21 cellular contexts compared by ENCODE assay signal in the genomic region with DNA sequence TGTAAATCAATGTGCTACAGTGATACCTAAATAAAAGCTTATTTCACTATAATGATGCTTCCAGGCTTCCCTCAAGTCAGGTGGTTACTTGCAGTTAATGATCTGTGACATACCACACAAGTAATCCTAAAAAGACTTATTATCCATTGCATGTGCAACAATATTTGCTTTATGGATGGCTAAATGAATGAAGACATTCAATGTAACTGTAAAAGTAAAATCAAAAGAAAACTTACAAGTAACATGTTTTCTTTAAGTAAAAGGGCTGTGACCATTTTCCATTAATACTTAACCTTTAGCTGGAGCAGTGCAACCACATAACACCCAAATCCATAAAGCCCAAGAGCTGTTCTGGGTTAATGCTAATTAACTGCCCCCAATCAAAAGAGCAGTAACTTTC.
"Had no signal": no experiment of that assay in that cellular context is flagged by ENCODE, and none has a peak within 500 bp of the region (broad histone marks: within the 10 kb centered on the region; RNA-seq: fewer than 3 reads in every experiment).

No MANE protein-coding gene starts in this region.

- H3K4me1 Mint-ChIP-seq: activated B cell treated with CpG ODN at 0.5 μM for 24 hours had no signal

- DNase-seq: activated B cell treated with CpG ODN at 0.5 μM for 24 hours; activated CD4-positive, alpha-beta memory T cell treated with anti-CD3 and anti-CD28 coated beads for 36 hours; activated CD4-positive, alpha-beta T cell treated with anti-CD3 and anti-CD28 coated beads for 1 hour; activated CD4-positive, alpha-beta T cell treated with anti-CD3 and anti-CD28 coated beads, Interleukin-2, amount 10 ng/mL, durations not matched to agents 24 days and 14 days; activated CD8-positive, alpha-beta memory T cell treated with anti-CD3 and anti-CD28 coated beads for 24 hours; activated effector memory CD4-positive, alpha-beta T cell treated with anti-CD3 and anti-CD28 coated beads, Interleukin-2, amount 50 U/mL, for 16 hours; activated naive CD4-positive, alpha-beta T cell treated with Interleukin-2 at 50 U/mL for 16 hours; activated naive CD8-positive, alpha-beta T cell treated with anti-CD3 and anti-CD28 coated beads for 36 hours; activated T-cell treated with anti-CD3 and anti-CD28 coated beads, Interleukin-2, amount 50 U/mL, for 4 hours; brain microvascular endothelial cell; MG63; MV-4-11; NCI-H1092 treated with DMSO at 0.1 percent for 48 hours; NCI-H1417 treated with DMSO at 0.1 percent for 48 hours; NCI-H1694; NCI-H2081; NCI-H510A treated with DMSO at 0.1 percent for 48 hours; Peyer's patch; SHP77; T-helper 17 cell; T-helper 9 cell had no signal

- H3K27me3 Mint-ChIP-seq: activated B cell treated with CpG ODN at 0.5 μM for 24 hours; activated CD4-positive, alpha-beta memory T cell treated with anti-CD3 and anti-CD28 coated beads for 36 hours; activated CD4-positive, alpha-beta T cell treated with anti-CD3 and anti-CD28 coated beads, Interleukin-2, amount 10 ng/mL, durations not matched to agents 24 days and 14 days; activated naive CD8-positive, alpha-beta T cell treated with anti-CD3 and anti-CD28 coated beads for 36 hours; T-helper 17 cell had no signal

- ATAC-seq: activated T-cell treated with anti-CD3 and anti-CD28 coated beads, Interleukin-2, amount 50 U/mL, for 4 hours; T-helper 17 cell had no signal

- H3K4me3 Mint-ChIP-seq: activated B cell treated with CpG ODN at 0.5 μM for 24 hours; activated CD4-positive, alpha-beta memory T cell treated with anti-CD3 and anti-CD28 coated beads for 36 hours; activated CD4-positive, alpha-beta T cell treated with anti-CD3 and anti-CD28 coated beads, Interleukin-2, amount 10 ng/mL, durations not matched to agents 24 days and 14 days; activated naive CD8-positive, alpha-beta T cell treated with anti-CD3 and anti-CD28 coated beads for 36 hours; activated T-cell treated with anti-CD3 and anti-CD28 coated beads, Interleukin-2, amount 50 U/mL, for 4 hours; T-helper 17 cell had no signal

- H3K27ac Mint-ChIP-seq: activated B cell treated with CpG ODN at 0.5 μM for 24 hours; activated CD4-positive, alpha-beta memory T cell treated with anti-CD3 and anti-CD28 coated beads for 36 hours; activated CD4-positive, alpha-beta T cell treated with anti-CD3 and anti-CD28 coated beads, Interleukin-2, amount 10 ng/mL, durations not matched to agents 24 days and 14 days; activated naive CD8-positive, alpha-beta T cell treated with anti-CD3 and anti-CD28 coated beads for 36 hours; T-helper 17 cell had no signal
